In genomic region chr2:168192143-168192785, GRCh38 we compare ENCODE assay signal across 10 cellular contexts. TPM values are rescaled to one million over a fixed set of nuclear protein-coding genes. Genes with fewer than 3 reads are reported as not detected.
DNase-seq lines count a peak whose midpoint lies in the region; ATAC-seq and TF ChIP-seq lines count a peak whose summit lies in the region.
"Had no signal": no experiment of that assay in that cellular context is flagged by ENCODE, and none has a peak within 500 bp of the region (broad histone marks: within the 10 kb centered on the region; RNA-seq: fewer than 3 reads in every experiment).

No MANE protein-coding gene starts in this region.

- CTCF ChIA-PET in Calu3 (lab: Charles Lee), result interaction anchor here (0.8 kb wide), 1 partner anchor 15 kb away, joined by 3 read pairs; no protein-coding TSS in a partner anchor

- H2BK5ac ChIP-seq in H9 (ENCODE audit: insufficient read length, low read length), result no peak overlapping the region

- TF ChIP-seq POLR2A in sigmoid colon (IDR thresholded peaks at IDR 0.05), result no peak

- H3K79me1 ChIP-seq in H9 (ENCODE audit: insufficient read depth, low read depth, low read length, poor library complexity, severe bottlenecking), result no peaks in the 10 kb centered on the region

- no peaks in the 10 kb centered on the region for H3K23me2 ChIP-seq in H9 (ENCODE audit: insufficient read length, low read depth, low read length, poor library complexity, severe bottlenecking)

- H3K4me1 Mint-ChIP-seq in Calu3 (ENCODE audit: low read depth, unreplicated experiment), result peaks cover 84% of the 10 kb centered on the region
- peaks cover 65% of the 10 kb centered on the region for H3K4me1 Mint-ChIP-seq in activated naive CD8-positive, alpha-beta T cell treated with anti-CD3 and anti-CD28 coated beads, Interleukin-2, amount 50 U/mL, for 24 hours
- peaks cover 45% of the 10 kb centered on the region for H3K4me1 Mint-ChIP-seq in nephron
- H3K4me1 Mint-ChIP-seq in H9, result peaks cover 31% of the 10 kb centered on the region in 2 experiments

- H4K91ac ChIP-seq in H9 (ENCODE audit: insufficient read length, low read depth, low read length), result no peak overlapping the region

- WGBS in sigmoid colon, 2 donors, result 76 to 77% methylated on average over 5 of the region's 5 CpGs
- 100% methylated on average over 2 of the region's 5 CpGs for WGBS in H9 (ENCODE audit: extremely low coverage, insufficient read length, low lambda C conversion rate)

- H3K4ac ChIP-seq in H9 (ENCODE audit: low read depth, low read length), result no peak overlapping the region

- H2BK12ac ChIP-seq in H9 (ENCODE audit: insufficient read length, low read depth, low read length), result no peak overlapping the region

- BruUV-seq in Calu3 (replicated peaks; lab: Mats Ljungman, UMichigan), result no TSS peak

- H3K4me3 ChIP-seq in BLaER1 treated with 17β-estradiol and CSF1 and Interleukin-3, amounts not matched to agents 10 nM and 100 nM, result no peak overlapping the region
- no peak overlapping the region for H3K4me3 ChIP-seq in sigmoid colon
- H3K4me3 ChIP-seq: psoas muscle had no signal

- intact Hi-C loops in Calu3 (cut with micrococcal nuclease; ENCODE audit: unreplicated experiment), result loop anchor here (5.0 kb wide), 2 partner anchors 55 kb away; partner anchors contain the start of gene STK39
- intact Hi-C loops in sigmoid colon (cut with DNase I), result no loop called here

- H3K79me2 ChIP-seq in H9 (ENCODE audit: insufficient read depth, low read length), result no peaks in the 10 kb centered on the region

- H2AFZ ChIP-seq in H9 (ENCODE audit: low read length), result no peak overlapping the region

- H3K36me3 Mint-ChIP-seq in Calu3 (ENCODE audit: insufficient read depth, unreplicated experiment), result peaks cover 31% of the 10 kb centered on the region
- peaks cover 7% of the 10 kb centered on the region for H3K36me3 Mint-ChIP-seq in activated naive CD8-positive, alpha-beta T cell treated with anti-CD3 and anti-CD28 coated beads, Interleukin-2, amount 50 U/mL, for 24 hours (ENCODE audit: low read depth)
- no peaks in the 10 kb centered on the region for H3K36me3 Mint-ChIP-seq in nephron (ENCODE audit: low read depth)
- H3K36me3 Mint-ChIP-seq in H9 (ENCODE audit: insufficient read depth in 1 of 3, low read depth in 3 of 3), result no peaks in the 10 kb centered on the region

- no peak overlapping the region for H2BK15ac ChIP-seq in H9 (ENCODE audit: low read depth, low read length)

- H3K27ac Mint-ChIP-seq in Calu3 (ENCODE audit: unreplicated experiment), result peak overlapping the region; percentile 96
- H3K27ac Mint-ChIP-seq in activated naive CD8-positive, alpha-beta T cell treated with anti-CD3 and anti-CD28 coated beads, Interleukin-2, amount 50 U/mL, for 24 hours, result peak overlapping the region; percentile 77
- peak overlapping the region in 2 of 3 experiments; percentile 56 to 70 for H3K27ac Mint-ChIP-seq in nephron
- H3K27ac Mint-ChIP-seq in H9, result peak overlapping the region in 1 of 3 experiments; percentile 49; a peak in 1 of 7 replicates

- H3K27me3 ChIP-seq in BLaER1 treated with 17β-estradiol and CSF1 and Interleukin-3, amounts not matched to agents 10 nM and 100 nM, result no peaks in the 10 kb centered on the region
- no peaks in the 10 kb centered on the region for H3K27me3 ChIP-seq in sigmoid colon
- H3K27me3 ChIP-seq in H9 (ENCODE audit: insufficient read depth, low read length), result no peaks in the 10 kb centered on the region

- no peak overlapping the region for H3T11ph ChIP-seq in H9 (ENCODE audit: low read length)

- no peak overlapping the region for H2BK20ac ChIP-seq in H9 (ENCODE audit: low read depth, low read length, poor library complexity, severe bottlenecking)

- H3K18ac ChIP-seq in H9 (ENCODE audit: insufficient read length, low read depth, low read length), result no peak overlapping the region

- no peak overlapping the region for H2AK5ac ChIP-seq in H9 (ENCODE audit: insufficient read length, low read length)

- peaks cover 0 to 37% (median 0%) of the 10 kb centered on the region in 11 experiments; a peak in 5 of 22 replicates for H3K36me3 ChIP-seq in BLaER1 treated with 17β-estradiol and CSF1 and Interleukin-3, amounts not matched to agents 10 nM and 100 nM
- H3K36me3 ChIP-seq in sigmoid colon, result no peaks in the 10 kb centered on the region

- H3K4me3 Mint-ChIP-seq in Calu3 (ENCODE audit: low read depth, unreplicated experiment), result peak overlapping the region; percentile 48
- H3K4me3 Mint-ChIP-seq in activated naive CD8-positive, alpha-beta T cell treated with anti-CD3 and anti-CD28 coated beads, Interleukin-2, amount 50 U/mL, for 24 hours, result no peak overlapping the region
- H3K4me3 Mint-ChIP-seq in nephron, result no peak overlapping the region
- no peak overlapping the region for H3K4me3 Mint-ChIP-seq in H9

- no peak overlapping the region for H3K9ac ChIP-seq in BLaER1 treated with 17β-estradiol and CSF1 and Interleukin-3, amounts not matched to agents 10 nM and 100 nM
- H3K9ac ChIP-seq in H9 (ENCODE audit: extremely low read depth, insufficient read length, low read length), result no peak overlapping the region

- H3K4me1 ChIP-seq in BLaER1 treated with 17β-estradiol and CSF1 and Interleukin-3, amounts not matched to agents 10 nM and 100 nM, result peaks cover 56 to 100% (median 89%) of the 10 kb centered on the region in 10 experiments
- H3K4me1 ChIP-seq in sigmoid colon (peaks cover 0 to 13% (median 11%) of the 10 kb centered on the region in 4 donors), H9 (ENCODE audit: insufficient read depth, low read length) (peaks cover 8% of the 10 kb centered on the region; the same call in 1 of the 2 replicates)
- H3K4me1 ChIP-seq: psoas muscle had no signal

- no peak overlapping the region for H3K56ac ChIP-seq in H9 (ENCODE audit: insufficient read length, low read depth, low read length)

- no peak overlapping the region for H3K14ac ChIP-seq in H9 (ENCODE audit: insufficient read depth, low read length)

- DNase-seq in Calu3 (no peak), sigmoid colon (no peak), H9 (no peak)
- DNase-seq in activated naive CD8-positive, alpha-beta T cell treated with anti-CD3 and anti-CD28 coated beads, Interleukin-2, amount 50 U/mL, for 24 hours, result no peak
- DNase-seq: hypothalamus, left colon, psoas muscle had no signal

- no peaks in the 10 kb centered on the region for H3K9me3 Mint-ChIP-seq in Calu3 (ENCODE audit: low read depth, unreplicated experiment)
- H3K9me3 Mint-ChIP-seq in activated naive CD8-positive, alpha-beta T cell treated with anti-CD3 and anti-CD28 coated beads, Interleukin-2, amount 50 U/mL, for 24 hours, result no peaks in the 10 kb centered on the region
- H3K9me3 Mint-ChIP-seq in nephron, result no peaks in the 10 kb centered on the region
- H3K9me3 Mint-ChIP-seq in H9, result no peaks in the 10 kb centered on the region

- peak overlapping the region in 2 of 11 experiments; percentile 1 to 67; a peak in 3 of 22 replicates for H3K27ac ChIP-seq in BLaER1 treated with 17β-estradiol and CSF1 and Interleukin-3, amounts not matched to agents 10 nM and 100 nM
- H3K27ac ChIP-seq in sigmoid colon, result no peak overlapping the region
- H3K27ac ChIP-seq in H9 (ENCODE audit: insufficient read length, low read depth, low read length), result no peak overlapping the region
- H3K27ac ChIP-seq: psoas muscle had no signal

- H3K4me2 ChIP-seq in BLaER1 treated with 17β-estradiol and CSF1 and Interleukin-3, amounts not matched to agents 10 nM and 100 nM, result peak overlapping the region; percentile 17 to 88 (median 81); a peak in 21 of 22 replicates
- no peak overlapping the region for H3K4me2 ChIP-seq in H9 (ENCODE audit: insufficient read depth, insufficient read length, low read length)

- H3K23ac ChIP-seq in H9 (ENCODE audit: insufficient read length, low read depth, low read length), result no peak overlapping the region

- no peak for TF ChIP-seq EP300 in sigmoid colon (IDR thresholded peaks at IDR 0.05)

- H3K27me3 Mint-ChIP-seq in Calu3 (ENCODE audit: unreplicated experiment) (no peaks in the 10 kb centered on the region), nephron (ENCODE audit: low read depth) (no peaks in the 10 kb centered on the region), H9 (ENCODE audit: low read depth) (no peaks in the 10 kb centered on the region; the same call in 1 of the 2 replicates)
- no peaks in the 10 kb centered on the region for H3K27me3 Mint-ChIP-seq in activated naive CD8-positive, alpha-beta T cell treated with anti-CD3 and anti-CD28 coated beads, Interleukin-2, amount 50 U/mL, for 24 hours

- no peak for ATAC-seq in activated naive CD8-positive, alpha-beta T cell treated with anti-CD3 and anti-CD28 coated beads, Interleukin-2, amount 50 U/mL, for 24 hours
- no peak for ATAC-seq in HG03095 (IDR thresholded peaks at IDR 0.05; ENCODE audit: unreplicated experiment)
- ATAC-seq: psoas muscle had no signal

- H4K5ac ChIP-seq in H9 (ENCODE audit: insufficient read length, low read depth, low read length), result no peak overlapping the region

- no peak overlapping the region for H2BK120ac ChIP-seq in H9 (ENCODE audit: low read depth, low read length, poor library complexity, severe bottlenecking)

- H4K20me1 ChIP-seq in BLaER1 treated with 17β-estradiol and CSF1 and Interleukin-3, amounts not matched to agents 10 nM and 100 nM, result peaks cover 0 to 19% (median 5%) of the 10 kb centered on the region in 11 experiments; a peak in 6 of 22 replicates
- H4K20me1 ChIP-seq in H9 (ENCODE audit: control insufficient read depth, insufficient read depth, insufficient read length), result no peaks in the 10 kb centered on the region

- no peaks in the 10 kb centered on the region; a peak in 1 of 22 replicates for H3K9me3 ChIP-seq in BLaER1 treated with 17β-estradiol and CSF1 and Interleukin-3, amounts not matched to agents 10 nM and 100 nM (replicated peaks in 1 of 11)
- H3K9me3 ChIP-seq in sigmoid colon (no peaks in the 10 kb centered on the region), H9 (ENCODE audit: control insufficient read depth, low read depth, low read length) (no peaks in the 10 kb centered on the region)
- H3K9me3 ChIP-seq: psoas muscle had no signal

- no peak overlapping the region for H4K8ac ChIP-seq in H9 (replicated peaks; ENCODE audit: insufficient read length, low read depth, low read length)

- no peak for TF ChIP-seq CTCF in Calu3 (IDR thresholded peaks at IDR 0.05; ENCODE audit: unreplicated experiment)
- no peak for TF ChIP-seq CTCF in nephron (IDR thresholded peaks at IDR 0.05; ENCODE audit: unreplicated experiment in 3 of 3)
- TF ChIP-seq CTCF in sigmoid colon (IDR thresholded peaks at IDR 0.05), result no peak
- no peak for TF ChIP-seq CTCF in H9 (conservative IDR thresholded peaks at IDR 0.05)

RNA-seq across cellular contexts. Expression of gene STK39, which starts 55.1 kb away (rescaled TPM):
- total RNA-seq in Calu3 (2022), result 100 and 110 TPM in 2 replicates
- total RNA-seq in sigmoid colon, result 10 to 100 TPM; 13.4 to 26.3 (median 22.7) TPM
- 10 to 100 TPM; 24.1 to 44.9 (median 31.2) TPM for polyA plus RNA-seq in sigmoid colon
- 22.1 and 22.7 TPM in 2 replicates for total RNA-seq in H9 (2021)
